In genomic region chr6:156691018-156691417, GRCh38 we compare ENCODE assay signal across 13 cellular contexts.
A peak's percentile ranks its signal among the peaks of the same experiment; 100 is the strongest.
DNase-seq lines count a peak whose midpoint lies in the region; ATAC-seq and TF ChIP-seq lines count a peak whose summit lies in the region.
"Had no signal": no experiment of that assay in that cellular context is flagged by ENCODE, and none has a peak within 500 bp of the region (broad histone marks: within the 10 kb centered on the region; RNA-seq: fewer than 3 reads in every experiment).

No MANE protein-coding gene starts in this region.

- ATAC-seq in HG02678 (IDR thresholded peaks at IDR 0.05; ENCODE audit: unreplicated experiment) (peak; percentile 54), HG03460 (IDR thresholded peaks at IDR 0.05; ENCODE audit: unreplicated experiment) (peak; percentile 57), foreskin keratinocyte (no peak)
- no peak for ATAC-seq in naive thymus-derived CD8-positive, alpha-beta T cell
- ATAC-seq: natural killer cell treated with Interleukin-12 subunit alpha and Interleukin-12 subunit beta and Interleukin-15 and Interleukin-18, amount 100 ng/mL, for 72 hours had no signal

- H3K27ac ChIP-seq in foreskin keratinocyte = no peak overlapping the region
- H3K27ac ChIP-seq: SJCRH30 had no signal

- H3K36me3 Mint-ChIP-seq in naive thymus-derived CD8-positive, alpha-beta T cell = no peaks in the 10 kb centered on the region
- H3K36me3 Mint-ChIP-seq: natural killer cell treated with Interleukin-12 subunit alpha and Interleukin-12 subunit beta and Interleukin-15 and Interleukin-18, amount 100 ng/mL, for 72 hours had no signal

- no peak for TF ChIP-seq CTCF in GM12864 (IDR thresholded peaks at IDR 0.05; ENCODE audit: low read depth, low read length, missing control alignments)
- no peak for TF ChIP-seq CTCF in foreskin keratinocyte (conservative IDR thresholded peaks at IDR 0.05)

- peak; percentile 87 for DNase-seq in GM12864 (ENCODE audit: low read depth)
- DNase-seq in GM19240 (ENCODE audit: insufficient read length, low spot score) = peak; percentile 24
- DNase-seq in H7 = no peak
- DNase-seq in stimulated activated CD4-positive, alpha-beta T cell treated with anti-CD3 and anti-CD28 coated beads, Interleukin-4, amount 100 ng/mL, for 1 hour = no peak
- no peak for DNase-seq in naive thymus-derived CD8-positive, alpha-beta T cell
- no peak for DNase-seq in foreskin keratinocyte
- DNase-seq: activated CD4-positive, alpha-beta T cell treated with anti-CD3 and anti-CD28 coated beads, Interleukin-2, amount 50 U/mL, for 4 hours; amygdala; GF-D8; SJCRH30 had no signal

- POLR2A ChIA-PET in naive thymus-derived CD8-positive, alpha-beta T cell (lab: Charles Lee) = no interaction called here

- H3K4me1 Mint-ChIP-seq in naive thymus-derived CD8-positive, alpha-beta T cell = peaks cover 8 to 53% (median 13%) of the 10 kb centered on the region in 4 donors

- H3K27me3 Mint-ChIP-seq in naive thymus-derived CD8-positive, alpha-beta T cell = peaks cover 2 to 8% (median 2%) of the 10 kb centered on the region in 5 donors

- no peaks in the 10 kb centered on the region for H3K36me3 ChIP-seq in H7 (replicated peaks; ENCODE audit: control insufficient read depth, insufficient read depth, low read length)
- H3K36me3 ChIP-seq: SJCRH30 had no signal

- no peaks in the 10 kb centered on the region for H3K4me1 ChIP-seq in foreskin keratinocyte
- H3K4me1 ChIP-seq: SJCRH30 had no signal

- H3K27ac Mint-ChIP-seq in naive thymus-derived CD8-positive, alpha-beta T cell = no peak overlapping the region

- no peaks in the 10 kb centered on the region for H3K27me3 ChIP-seq in H7 (ENCODE audit: control insufficient read depth, insufficient read depth, low read length)
- no peaks in the 10 kb centered on the region for H3K27me3 ChIP-seq in foreskin keratinocyte
- H3K27me3 ChIP-seq: SJCRH30 had no signal

- no peak overlapping the region for H3K4me3 ChIP-seq in GM12864 (ENCODE audit: low read depth, low read length)
- H3K4me3 ChIP-seq in H7 (ENCODE audit: insufficient read depth, low read depth, low read length) = no peak overlapping the region
- H3K4me3 ChIP-seq: SJCRH30 had no signal

- no peak overlapping the region for H3K4me3 Mint-ChIP-seq in naive thymus-derived CD8-positive, alpha-beta T cell
- H3K4me3 Mint-ChIP-seq: natural killer cell treated with Interleukin-12 subunit alpha and Interleukin-12 subunit beta and Interleukin-15 and Interleukin-18, amount 100 ng/mL, for 72 hours had no signal

- no peaks in the 10 kb centered on the region for H3K9me3 Mint-ChIP-seq in naive thymus-derived CD8-positive, alpha-beta T cell
- H3K9me3 Mint-ChIP-seq: natural killer cell treated with Interleukin-12 subunit alpha and Interleukin-12 subunit beta and Interleukin-15 and Interleukin-18, amount 100 ng/mL, for 72 hours had no signal

Comparison
In these comparisons a context has a peak if more than half of its experiments do, and no peak if none do; other contexts are left out.
1. DNase-seq: peak in GM12864 (single experiment) and GM19240 (single experiment); none in H7 (single experiment), stimulated activated CD4-positive, alpha-beta T cell treated with anti-CD3 and anti-CD28 coated beads, Interleukin-4, amount 100 ng/mL, for 1 hour (single experiment), naive thymus-derived CD8-positive, alpha-beta T cell (0 of 10) and foreskin keratinocyte (0 of 2).
2. ATAC-seq: peak in HG02678 (single experiment) and HG03460 (single experiment); none in naive thymus-derived CD8-positive, alpha-beta T cell (0 of 2) and foreskin keratinocyte (single experiment).